ENCODE assay signal across 14 cellular contexts in genomic region chr2:20327370-20327769, GRCh38. TPM values are rescaled to one million over a fixed set of nuclear protein-coding genes. Genes with fewer than 3 reads are reported as not detected.
A peak's percentile ranks its signal among the peaks of the same experiment; 100 is the strongest.
DNase-seq lines count a peak whose midpoint lies in the region; ATAC-seq and TF ChIP-seq lines count a peak whose summit lies in the region.
"Had no signal": no experiment of that assay in that cellular context is flagged by ENCODE, and none has a peak within 500 bp of the region (broad histone marks: within the 10 kb centered on the region; RNA-seq: fewer than 3 reads in every experiment).

No MANE protein-coding gene starts in this region.

- no peak for TF ChIP-seq POLR2A in transverse colon (IDR thresholded peaks at IDR 0.05)
- TF ChIP-seq POLR2A in lower leg skin (IDR thresholded peaks at IDR 0.05): no peak

- no peak for DNase-seq in activated naive CD8-positive, alpha-beta T cell treated with anti-CD3 and anti-CD28 coated beads, Interleukin-2, amount 50 U/mL, for 24 hours
- DNase-seq in adipocyte (ENCODE audit: low read depth) (peak; percentile 16), left colon (no peak), transverse colon (no peak), NOMO-1 treated with dmso at 0.1 percent for 144 hours (lab: John Stamatoyannopoulos, UW; ENCODE audit: unreplicated experiment) (no peak), lower leg skin (ENCODE audit: low spot score in 2 of 2) (no peak), brain microvascular endothelial cell (no peak)
- DNase-seq: activated naive CD4-positive, alpha-beta T cell treated with anti-CD3 and anti-CD28 coated beads, Interleukin-2, amount 50 U/mL, for 16 hours; DMS79; NCI-H1417; Right ventricle myocardium superior; stimulated activated CD4-positive, alpha-beta T cell treated with anti-CD3 and anti-CD28 coated beads, Interleukin-1b, Interleukin-23, amount 100 ng/mL, for 48 hours had no signal

- 21 to 25% methylated on average over 1 of the region's 1 CpG for WGBS in transverse colon (ENCODE audit: low coverage in 1 of 2), 2 donors
- 42 to 44% methylated on average over 1 of the region's 1 CpG for WGBS in lower leg skin, 2 donors

- peaks cover 9% of the 10 kb centered on the region for H3K9me3 Mint-ChIP-seq in activated naive CD8-positive, alpha-beta T cell (ENCODE audit: low read depth)
- H3K9me3 Mint-ChIP-seq in activated naive CD8-positive, alpha-beta T cell treated with anti-CD3 and anti-CD28 coated beads, Interleukin-2, amount 50 U/mL, for 24 hours: peaks cover 19% of the 10 kb centered on the region

- ATAC-seq in activated naive CD8-positive, alpha-beta T cell treated with anti-CD3 and anti-CD28 coated beads, Interleukin-2, amount 50 U/mL, for 24 hours: no peak
- peak; percentile 60 for ATAC-seq in left colon

- H3K4me3 Mint-ChIP-seq in activated naive CD8-positive, alpha-beta T cell: no peak overlapping the region
- no peak overlapping the region for H3K4me3 Mint-ChIP-seq in activated naive CD8-positive, alpha-beta T cell treated with anti-CD3 and anti-CD28 coated beads, Interleukin-2, amount 50 U/mL, for 24 hours
- H3K4me3 Mint-ChIP-seq: IgD-negative memory B cell had no signal

- in situ Hi-C loops in transverse colon (cut with MboI; ENCODE audit: low pct_ligation_motif_present in 1 of 4, low pct_unique_long_range_greater_than_20kb in 1 of 4, low sequenced_read_pairs in 3 of 4): no loop called here
- in situ Hi-C loops in brain microvascular endothelial cell (cut with HindIII; ENCODE audit: low pct_ligation_motif_present, low sequenced_read_pairs): no loop called here

- H3K27me3 ChIP-seq in adipocyte (replicated peaks; ENCODE audit: control insufficient read depth, insufficient read depth, low read length): no peaks in the 10 kb centered on the region
- no peaks in the 10 kb centered on the region for H3K27me3 ChIP-seq in transverse colon
- no peaks in the 10 kb centered on the region for H3K27me3 ChIP-seq in brain microvascular endothelial cell (replicated peaks)

- H3K27ac ChIP-seq in transverse colon: peak overlapping the region; percentile 24 to 52 (median 38)
- no peak overlapping the region for H3K27ac ChIP-seq in brain microvascular endothelial cell

- no peak for TF ChIP-seq CTCF in transverse colon (IDR thresholded peaks at IDR 0.05)
- TF ChIP-seq CTCF in lower leg skin (IDR thresholded peaks at IDR 0.05): no peak
- no peak for TF ChIP-seq CTCF in brain microvascular endothelial cell (IDR thresholded peaks at IDR 0.05; ENCODE audit: low read depth, low read length, missing control alignments)

- H3K36me3 ChIP-seq in adipocyte (ENCODE audit: control insufficient read depth, insufficient read depth, low read length, severe bottlenecking): peaks cover 20% of the 10 kb centered on the region
- H3K36me3 ChIP-seq in transverse colon: peaks cover 0 to 20% (median 5%) of the 10 kb centered on the region in 4 donors
- H3K36me3 ChIP-seq in brain microvascular endothelial cell (replicated peaks): peaks cover 3% of the 10 kb centered on the region

- H3K4me1 Mint-ChIP-seq in activated naive CD8-positive, alpha-beta T cell (ENCODE audit: low read depth): peaks cover 78% of the 10 kb centered on the region
- H3K4me1 Mint-ChIP-seq in activated naive CD8-positive, alpha-beta T cell treated with anti-CD3 and anti-CD28 coated beads, Interleukin-2, amount 50 U/mL, for 24 hours: peaks cover 83% of the 10 kb centered on the region

- intact Hi-C loops in left colon (cut with DNase I, micrococcal nuclease) (no loop called here), transverse colon (cut with DNase I; ENCODE audit: low total_unique reads) (no loop called here), lower leg skin (cut with DNase I; ENCODE audit: low total_unique reads) (no loop called here)

- H3K27me3 Mint-ChIP-seq in activated naive CD8-positive, alpha-beta T cell: no peaks in the 10 kb centered on the region
- H3K27me3 Mint-ChIP-seq in activated naive CD8-positive, alpha-beta T cell treated with anti-CD3 and anti-CD28 coated beads, Interleukin-2, amount 50 U/mL, for 24 hours: no peaks in the 10 kb centered on the region
- H3K27me3 Mint-ChIP-seq: IgD-negative memory B cell had no signal

- peaks cover 8% of the 10 kb centered on the region for H3K4me1 ChIP-seq in adipocyte (ENCODE audit: control insufficient read depth, insufficient read depth, low read length)
- peaks cover 17 to 54% (median 28%) of the 10 kb centered on the region in 4 donors for H3K4me1 ChIP-seq in transverse colon

- peak overlapping the region; percentile 70 for H3K27ac Mint-ChIP-seq in activated naive CD8-positive, alpha-beta T cell
- H3K27ac Mint-ChIP-seq in activated naive CD8-positive, alpha-beta T cell treated with anti-CD3 and anti-CD28 coated beads, Interleukin-2, amount 50 U/mL, for 24 hours: no peak overlapping the region

- no peak overlapping the region for H3K4me3 ChIP-seq in adipocyte (ENCODE audit: low read length)
- H3K4me3 ChIP-seq in transverse colon: no peak overlapping the region
- H3K4me3 ChIP-seq in lower leg skin (ENCODE audit: low read depth, poor library complexity, severe bottlenecking): no peak overlapping the region
- no peak overlapping the region for H3K4me3 ChIP-seq in brain microvascular endothelial cell (ENCODE audit: low read depth, low read length)

- no peak for TF ChIP-seq EP300 in transverse colon (IDR thresholded peaks at IDR 0.05; ENCODE audit: low read depth)

- H3K9ac ChIP-seq in adipocyte (ENCODE audit: low read length): peak overlapping the region; percentile 15

- H3K36me3 Mint-ChIP-seq in activated naive CD8-positive, alpha-beta T cell: peaks cover 19% of the 10 kb centered on the region
- peaks cover 71% of the 10 kb centered on the region for H3K36me3 Mint-ChIP-seq in activated naive CD8-positive, alpha-beta T cell treated with anti-CD3 and anti-CD28 coated beads, Interleukin-2, amount 50 U/mL, for 24 hours (ENCODE audit: low read depth)

- no peaks in the 10 kb centered on the region for H3K9me3 ChIP-seq in adipocyte (ENCODE audit: control insufficient read depth, low read length)
- no peaks in the 10 kb centered on the region for H3K9me3 ChIP-seq in transverse colon

RNA-seq across cellular contexts. Expression of gene PUM2, which starts 23.3 kb away (rescaled TPM):
- total RNA-seq in left colon (100 to 1,000 TPM in 1 of 2 donors, 10 to 100 TPM in 1; 99.4 to 109 TPM), transverse colon (10 to 100 TPM; 62.5 to 92.7 (median 70.5) TPM), lower leg skin (10 to 100 TPM; 82.5 to 88.1 (median 84.8) TPM)
